ENCODE assay signal across 9 cellular contexts in the genomic region with DNA sequence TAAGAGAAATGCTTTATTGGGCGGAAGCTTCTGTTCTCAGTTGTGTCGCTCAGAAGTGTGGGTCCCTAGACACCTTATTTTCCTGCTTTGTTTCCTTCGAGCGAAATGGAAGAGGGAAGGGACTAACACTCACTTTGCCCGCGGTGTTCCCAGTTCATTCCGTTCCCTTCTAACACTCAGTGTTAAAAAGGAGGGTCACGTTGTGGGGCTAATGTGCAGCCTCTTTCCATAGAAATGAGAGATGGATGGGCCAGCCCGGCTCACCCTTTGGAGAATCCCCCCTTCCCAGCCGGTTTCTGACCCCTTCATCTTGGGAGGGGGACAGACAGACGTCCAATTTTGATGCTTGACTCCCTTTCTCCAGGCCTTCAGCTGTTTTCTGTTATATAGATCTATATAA. TPM values are rescaled to one million over a fixed set of nuclear protein-coding genes. Genes with fewer than 3 reads are reported as not detected.
A peak's percentile ranks its signal among the peaks of the same experiment; 100 is the strongest.
DNase-seq lines count a peak whose midpoint lies in the region; ATAC-seq and TF ChIP-seq lines count a peak whose summit lies in the region.
"Had no signal": no experiment of that assay in that cellular context is flagged by ENCODE, and none has a peak within 500 bp of the region (broad histone marks: within the 10 kb centered on the region; RNA-seq: fewer than 3 reads in every experiment).

No MANE protein-coding gene starts in this region.

- H3K27me3 ChIP-seq in SK-N-SH (ENCODE audit: insufficient read depth) = no peaks in the 10 kb centered on the region
- peaks cover 18% of the 10 kb centered on the region for H3K27me3 ChIP-seq in iPS-18a (ENCODE audit: control insufficient read depth, insufficient read depth, low read length)
- no peaks in the 10 kb centered on the region for H3K27me3 ChIP-seq in skeletal muscle tissue (ENCODE audit: control insufficient read depth in 3 of 3, insufficient read depth in 3 of 3, low read length in 3 of 3)

- CTCF ChIA-PET in SK-N-SH (lab: Yijun Ruan, JAX) = interaction anchor here (3.3 kb wide), 1 partner anchor 182 kb away, joined by 9 read pairs; no protein-coding TSS in a partner anchor
- CTCF ChIA-PET in WTC11 (lab: Charles Lee) = interaction anchor here (1.6 kb wide), 1 partner anchor 20 kb away, joined by 4 read pairs; no protein-coding TSS in a partner anchor

- H2AFZ ChIP-seq in SK-N-SH (ENCODE audit: low read depth) = no peak overlapping the region

- H3K9me2 ChIP-seq in SK-N-SH = no peaks in the 10 kb centered on the region

- POLR2A ChIA-PET in SK-N-SH (lab: Yijun Ruan, JAX) = no interaction called here
- POLR2A ChIA-PET in WTC11 (lab: Charles Lee) = no interaction called here

- H3K27ac Mint-ChIP-seq in WTC11 = peak overlapping the region; percentile 9; the same call in 1 of the 2 replicates

- H3K4me3 ChIP-seq in SK-N-SH (ENCODE audit: low read depth in 2 of 2, low read length in 1 of 2) (no peak overlapping the region), iPS-18a (ENCODE audit: low read length) (peak overlapping the region; percentile 57), skeletal muscle tissue (ENCODE audit: low read length in 3 of 3) (peak overlapping the region; percentile 50 to 78 (median 76))

- H3K4me3 Mint-ChIP-seq in WTC11 = peak overlapping the region; percentile 82

- no peak for TF ChIP-seq RAD21 in SK-N-SH (IDR thresholded peaks at IDR 0.05; ENCODE audit: low read length)

- H3K9me3 ChIP-seq in SK-N-SH (no peaks in the 10 kb centered on the region), iPS-18a (ENCODE audit: control insufficient read depth, low read depth, low read length) (no peaks in the 10 kb centered on the region), skeletal muscle tissue (ENCODE audit: control insufficient read depth in 3 of 3, low read length in 3 of 3) (no peaks in the 10 kb centered on the region)

- H3K36me3 ChIP-seq in SK-N-SH (replicated peaks in 1 of 2; ENCODE audit: control insufficient read depth in 1 of 2, insufficient read depth in 2 of 2, low read length in 1 of 2) (peaks cover 0 to 2% of the 10 kb centered on the region in 2 experiments), iPS-18a (ENCODE audit: control insufficient read depth, low read depth, low read length) (no peaks in the 10 kb centered on the region), skeletal muscle tissue (ENCODE audit: control insufficient read depth in 3 of 3, insufficient read depth in 3 of 3, low read length in 3 of 3) (peaks cover 0 to 2% (median 0%) of the 10 kb centered on the region in 3 donors)

- H3K36me3 Mint-ChIP-seq in WTC11 = no peaks in the 10 kb centered on the region; the same call in 1 of the 2 replicates

- H3K9ac ChIP-seq in SK-N-SH (no peak overlapping the region), iPS-18a (ENCODE audit: low read length) (no peak overlapping the region), skeletal muscle tissue (ENCODE audit: low read depth in 1 of 3, low read length in 3 of 3) (peak overlapping the region in 1 of 3 donors; percentile 83)

- no peaks in the 10 kb centered on the region for H4K20me1 ChIP-seq in SK-N-SH (ENCODE audit: insufficient read depth)

- ATAC-seq in SK-N-SH treated with all-trans-retinoic acid at 6 μM for 48 hours = no peak
- no peak for ATAC-seq in WTC11

- no peaks in the 10 kb centered on the region for H3K9me3 Mint-ChIP-seq in WTC11

- H3F3A ChIP-seq in SK-N-SH (replicated peaks; ENCODE audit: insufficient read depth) = no peaks in the 10 kb centered on the region

- no peaks in the 10 kb centered on the region; the same call in none of the 2 replicates for H3K27me3 Mint-ChIP-seq in WTC11 (ENCODE audit: low read depth)

- DNase-seq in SK-N-SH (no peak), WTC11 (ENCODE audit: low spot score) (peak; percentile 7), retina (no peak), NCI-H1417 (lab: John Stamatoyannopoulos, UW) (no peak), DMS153 treated with DMSO at 0.1 percent for 48 hours (lab: John Stamatoyannopoulos, UW; ENCODE audit: unreplicated experiment) (no peak)

- TF ChIP-seq EP300 in SK-N-SH (IDR thresholded peaks at IDR 0.05; ENCODE audit: borderline replicate concordance in 1 of 2, low read depth in 1 of 2, low read length in 1 of 2) = no peak

- peaks cover 62% of the 10 kb centered on the region for H3K4me1 Mint-ChIP-seq in WTC11

- WGBS in SK-N-SH (ENCODE audit: low lambda C conversion rate) = 81% methylated on average over 11 of the region's 11 CpGs

- no peak overlapping the region for H3K27ac ChIP-seq in SK-N-SH (ENCODE audit: low read depth in 2 of 2, low read length in 1 of 2)
- no peak overlapping the region for H3K27ac ChIP-seq in iPS-18a (ENCODE audit: low read length)
- H3K27ac ChIP-seq in skeletal muscle tissue (ENCODE audit: low read depth, low read length) = peak overlapping the region; percentile 48
- H3K27ac ChIP-seq: VCaP had no signal

- H3K4me2 ChIP-seq in SK-N-SH = peak overlapping the region; percentile 96

- H3K4me1 ChIP-seq in SK-N-SH (ENCODE audit: control insufficient read depth in 1 of 2, insufficient read depth in 2 of 2, low read depth in 1 of 2, low read length in 1 of 2) = peaks cover 0 to 34% of the 10 kb centered on the region in 2 experiments; a peak in 3 of 4 replicates
- peaks cover 26% of the 10 kb centered on the region for H3K4me1 ChIP-seq in iPS-18a (ENCODE audit: control insufficient read depth, low read depth, low read length)
- H3K4me1 ChIP-seq in skeletal muscle tissue (ENCODE audit: control insufficient read depth in 3 of 3, insufficient read depth in 3 of 3, low read length in 3 of 3) = peaks cover 21 to 44% (median 30%) of the 10 kb centered on the region in 3 donors

- TF ChIP-seq CTCF in SK-N-SH (IDR thresholded peaks at IDR 0.05) = no peak
- no peak for TF ChIP-seq CTCF in WTC11 (IDR thresholded peaks at IDR 0.05)

- peaks cover 18% of the 10 kb centered on the region; the same call in 1 of the 2 replicates for H3K79me2 ChIP-seq in SK-N-SH (ENCODE audit: insufficient read depth)

TF ChIP-seq in SK-N-SH, 30 proteins besides CTCF, POLR2A, EP300 and RAD21 (continues in another document):
- no peak for TF ChIP-seq RFX5 (IDR thresholded peaks at IDR 0.05; ENCODE audit: low read length)
- TF ChIP-seq USF1 (IDR thresholded peaks at IDR 0.05; ENCODE audit: borderline replicate concordance, low read depth) = no peak
- no peak for TF ChIP-seq POLR2AphosphoS5 (IDR thresholded peaks at IDR 0.05; ENCODE audit: low read depth, low read length)
- TF ChIP-seq YY1 (IDR thresholded peaks at IDR 0.05; ENCODE audit: low read depth) = no peak
- TF ChIP-seq RXRA (IDR thresholded peaks at IDR 0.05; ENCODE audit: borderline replicate concordance, low read depth) = no peak
- TF ChIP-seq NFIC (IDR thresholded peaks at IDR 0.05; ENCODE audit: borderline replicate concordance) = no peak
- TF ChIP-seq GATA2 (CRISPR knock-in tag; IDR thresholded peaks at IDR 0.05) = no peak

TF ChIP-seq in SK-N-SH treated with all-trans-retinoic acid at 6 μM for 48 hours, 23 proteins besides CTCF, POLR2A, EP300 and RAD21 (continues in another document):
- TF ChIP-seq ZNF70 (CRISPR knock-in tag; IDR thresholded peaks at IDR 0.05) (no peak), PATZ1 (CRISPR knock-in tag; IDR thresholded peaks at IDR 0.05; ENCODE audit: borderline replicate concordance) (no peak), ZNF565 (CRISPR knock-in tag; conservative IDR thresholded peaks at IDR 0.05; ENCODE audit: low read depth) (no peak), TCF4 (CRISPR knock-in tag; IDR thresholded peaks at IDR 0.05; ENCODE audit: borderline replicate concordance) (no peak), SNAI2 (CRISPR knock-in tag; IDR thresholded peaks at IDR 0.05) (no peak), ARNTL (CRISPR knock-in tag; IDR thresholded peaks at IDR 0.05; ENCODE audit: borderline replicate concordance, low read depth) (no peak)

TF ChIP-seq in WTC11, 78 proteins besides CTCF, POLR2A, EP300 and RAD21 (continues in another document):
- TF ChIP-seq ZNF317 (CRISPR knock-in tag; IDR thresholded peaks at IDR 0.05; ENCODE audit: borderline replicate concordance, low read depth) = no peak
- TF ChIP-seq ZNF121 (CRISPR knock-in tag; IDR thresholded peaks at IDR 0.05) = no peak
- no peak for TF ChIP-seq ZNF416 (CRISPR knock-in tag; IDR thresholded peaks at IDR 0.05)
- TF ChIP-seq OVOL2 (CRISPR knock-in tag; IDR thresholded peaks at IDR 0.05; ENCODE audit: borderline replicate concordance) = no peak
- TF ChIP-seq, protein P1, sequence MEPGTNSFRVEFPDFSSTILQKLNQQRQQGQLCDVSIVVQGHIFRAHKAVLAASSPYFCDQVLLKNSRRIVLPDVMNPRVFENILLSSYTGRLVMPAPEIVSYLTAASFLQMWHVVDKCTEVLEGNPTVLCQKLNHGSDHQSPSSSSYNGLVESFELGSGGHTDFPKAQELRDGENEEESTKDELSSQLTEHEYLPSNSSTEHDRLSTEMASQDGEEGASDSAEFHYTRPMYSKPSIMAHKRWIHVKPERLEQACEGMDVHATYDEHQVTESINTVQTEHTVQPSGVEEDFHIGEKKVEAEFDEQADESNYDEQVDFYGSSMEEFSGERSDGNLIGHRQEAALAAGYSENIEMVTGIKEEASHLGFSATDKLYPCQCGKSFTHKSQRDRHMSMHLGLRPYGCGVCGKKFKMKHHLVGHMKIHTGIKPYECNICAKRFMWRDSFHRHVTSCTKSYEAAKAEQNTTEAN (CRISPR knock-in tag; IDR thresholded peaks at IDR 0.05) = no peak
- TF ChIP-seq, protein P2, sequence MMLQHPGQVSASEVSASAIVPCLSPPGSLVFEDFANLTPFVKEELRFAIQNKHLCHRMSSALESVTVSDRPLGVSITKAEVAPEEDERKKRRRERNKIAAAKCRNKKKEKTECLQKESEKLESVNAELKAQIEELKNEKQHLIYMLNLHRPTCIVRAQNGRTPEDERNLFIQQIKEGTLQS (CRISPR knock-in tag; conservative IDR thresholded peaks at IDR 0.05) = no peak
- TF ChIP-seq CREB1 (CRISPR knock-in tag; IDR thresholded peaks at IDR 0.05) = no peak
- TF ChIP-seq USF2 (CRISPR knock-in tag; IDR thresholded peaks at IDR 0.05) = no peak
- no peak for TF ChIP-seq TEAD4 (CRISPR knock-in tag; IDR thresholded peaks at IDR 0.05)

RNA-seq across cellular contexts. Expression of gene ATP11A, which starts 2.3 kb away (rescaled TPM):
- polyA plus RNA-seq in SK-N-SH (2012; rRNA removed) = 2.9 and 4.1 TPM in 2 replicates
- 3.0 and 3.8 TPM in 2 replicates for polyA plus RNA-seq in SK-N-SH (2012; cell fraction: cytosol; rRNA removed)
- 11.6 and 12.7 TPM in 2 replicates for polyA plus RNA-seq in SK-N-SH (2012; cell fraction: nucleus; rRNA removed)
- total RNA-seq in WTC11 (2021) (100 to 133 TPM (median 126 TPM) in 3 replicates), skeletal muscle tissue (11.5 TPM)

Comparison
In these comparisons a context has a peak if more than half of its experiments do, and no peak if none do; other contexts are left out.
1. H3K4me3 ChIP-seq: peak in iPS-18a (single experiment) and skeletal muscle tissue (3 of 3); none in SK-N-SH (0 of 2).